Comparison of ENCODE assay signal across 20 cellular contexts in genomic region chr1:200911361-200911760, GRCh38. TPM values are rescaled to one million over a fixed set of nuclear protein-coding genes. Genes with fewer than 3 reads are reported as not detected.
A peak's percentile ranks its signal among the peaks of the same experiment; 100 is the strongest.
DNase-seq lines count a peak whose midpoint lies in the region; TF ChIP-seq lines count a peak whose summit lies in the region.
"Had no signal": no experiment of that assay in that cellular context is flagged by ENCODE, and none has a peak within 500 bp of the region (broad histone marks: within the 10 kb centered on the region; RNA-seq: fewer than 3 reads in every experiment).

No MANE protein-coding gene starts in this region.

- H3K4ac ChIP-seq in neuronal stem cell (ENCODE audit: low read length), result no peak overlapping the region

- H3K4me3 ChIP-seq in neuronal stem cell (ENCODE audit: low read length in 2 of 2) (no peak overlapping the region), spleen (no peak overlapping the region), SK-N-SH (ENCODE audit: low read depth in 2 of 2, low read length in 1 of 2) (no peak overlapping the region)
- H3K4me3 ChIP-seq: A549, GM12878, GM23248 had no signal

- H3K27ac ChIP-seq in neuronal stem cell (replicated peaks; ENCODE audit: low read length) (no peak overlapping the region), spleen (no peak overlapping the region), SK-N-SH (ENCODE audit: low read depth in 2 of 2, low read length in 1 of 2) (no peak overlapping the region)
- H3K27ac ChIP-seq: 22Rv1, C4-2B, GM23248 had no signal

- H2BK5ac ChIP-seq in neuronal stem cell (ENCODE audit: low read length), result no peak overlapping the region

- H2BK15ac ChIP-seq in neuronal stem cell (ENCODE audit: low read length), result no peak overlapping the region

- no CpG with 5 or more reads among the region's 24 CpGs for WGBS in neuronal stem cell (ENCODE audit: extremely low coverage in 2 of 2, insufficient read length in 2 of 2, insufficient replicate concordance in 1 of 2), 2 donors
- 94 to 95% (median 95%) methylated on average over 22 to 24 of the region's 24 CpGs for WGBS in spleen, 5 donors
- 91% methylated on average over 23 of the region's 24 CpGs for WGBS in SK-N-SH (ENCODE audit: low lambda C conversion rate)

- H3K4me1 ChIP-seq in neuronal stem cell (ENCODE audit: control insufficient read depth in 2 of 2, insufficient read depth in 1 of 2, low read depth in 1 of 2, low read length in 2 of 2), result no peaks in the 10 kb centered on the region
- peaks cover 0 to 23% (median 0%) of the 10 kb centered on the region in 6 donors for H3K4me1 ChIP-seq in spleen
- no peaks in the 10 kb centered on the region for H3K4me1 ChIP-seq in SK-N-SH (ENCODE audit: control insufficient read depth in 1 of 2, insufficient read depth in 2 of 2, low read depth in 1 of 2, low read length in 1 of 2)
- H3K4me1 ChIP-seq: Caco-2 had no signal

- H4K8ac ChIP-seq in neuronal stem cell (ENCODE audit: low read depth, low read length), result no peak overlapping the region

- H3K27me3 Mint-ChIP-seq in Calu3 (ENCODE audit: unreplicated experiment), result no peaks in the 10 kb centered on the region
- H3K27me3 Mint-ChIP-seq in chondrocyte (ENCODE audit: low read depth), result no peaks in the 10 kb centered on the region
- H3K27me3 Mint-ChIP-seq: CD4-positive, alpha-beta T cell had no signal

- no peak overlapping the region for H3K4me2 ChIP-seq in neuronal stem cell (ENCODE audit: insufficient read depth, low read length, poor library complexity, severe bottlenecking)
- no peak overlapping the region for H3K4me2 ChIP-seq in SK-N-SH
- H3K4me2 ChIP-seq: A549 had no signal

- CTCF ChIA-PET in Calu3 (lab: Charles Lee), result no interaction called here
- CTCF ChIA-PET in SK-N-SH (lab: Yijun Ruan, JAX), result no interaction called here

- H3K27me3 ChIP-seq in neuronal stem cell (ENCODE audit: control insufficient read depth in 3 of 3, insufficient read depth in 3 of 3, low read depth in 1 of 3, low read length in 3 of 3) (no peaks in the 10 kb centered on the region), spleen (replicated peaks in 1 of 7) (peaks cover 0 to 6% (median 0%) of the 10 kb centered on the region in 7 donors), SK-N-SH (ENCODE audit: insufficient read depth) (no peaks in the 10 kb centered on the region)

- no peak overlapping the region for H3K18ac ChIP-seq in neuronal stem cell (ENCODE audit: low read length)

- no peaks in the 10 kb centered on the region for H3F3A ChIP-seq in SK-N-SH (replicated peaks; ENCODE audit: insufficient read depth)

- DNase-seq in Calu3 (no peak), chondrocyte (ENCODE audit: low spot score) (peak; percentile 68), neuronal stem cell (ENCODE audit: low spot score) (no peak), spleen (peak; percentile 54), SK-N-SH (no peak), NCI-H748 treated with DMSO at 0.1 percent for 48 hours (lab: John Stamatoyannopoulos, UW) (no peak), NCI-H2107 treated with DMSO at 0.1 percent for 48 hours (lab: John Stamatoyannopoulos, UW; ENCODE audit: unreplicated experiment) (no peak)
- DNase-seq: AML-193; Caco-2; CD4-positive, alpha-beta T cell; DMS79 treated with DMSO at 0.1 percent for 48 hours; GF-D8; GM23248; HFFc6; IMR-90 had no signal

- peaks cover 90% of the 10 kb centered on the region for H3K36me3 Mint-ChIP-seq in Calu3 (ENCODE audit: insufficient read depth, unreplicated experiment)
- peaks cover 7% of the 10 kb centered on the region for H3K36me3 Mint-ChIP-seq in chondrocyte (ENCODE audit: low read depth)

- POLR2A ChIA-PET in SK-N-SH (lab: Yijun Ruan, JAX), result no interaction called here

- no peak for TF ChIP-seq POLR2A in spleen (IDR thresholded peaks at IDR 0.05)

- H3K9ac ChIP-seq in neuronal stem cell (ENCODE audit: low read depth, low read length, poor library complexity), result peak overlapping the region; percentile 44
- no peak overlapping the region for H3K9ac ChIP-seq in SK-N-SH
- H3K9ac ChIP-seq: GM23248 had no signal

- H2AFZ ChIP-seq in neuronal stem cell (ENCODE audit: low read length) (no peak overlapping the region), SK-N-SH (ENCODE audit: low read depth) (no peak overlapping the region)
- H2AFZ ChIP-seq: GM23248 had no signal

- H4K91ac ChIP-seq in neuronal stem cell (ENCODE audit: low read depth, low read length, poor library complexity), result no peak overlapping the region

- H3K4me3 Mint-ChIP-seq in Calu3 (ENCODE audit: low read depth, unreplicated experiment) (no peak overlapping the region), chondrocyte (ENCODE audit: unreplicated experiment) (no peak overlapping the region)
- H3K4me3 Mint-ChIP-seq: CD4-positive, alpha-beta T cell; HFFc6 had no signal

- peaks cover 21% of the 10 kb centered on the region for H3K4me1 Mint-ChIP-seq in Calu3 (ENCODE audit: low read depth, unreplicated experiment)
- no peaks in the 10 kb centered on the region for H3K4me1 Mint-ChIP-seq in chondrocyte (ENCODE audit: low read depth)

- no peaks in the 10 kb centered on the region for H3K9me2 ChIP-seq in SK-N-SH

- H3K9me3 ChIP-seq in neuronal stem cell (replicated peaks in 1 of 2; ENCODE audit: control insufficient read depth in 2 of 2, insufficient read depth in 1 of 2, low read depth in 1 of 2, low read length in 2 of 2) (no peaks in the 10 kb centered on the region), spleen (no peaks in the 10 kb centered on the region), SK-N-SH (no peaks in the 10 kb centered on the region)
- H3K9me3 ChIP-seq: A549, Caco-2 had no signal

- no TSS peak for BruUV-seq in Calu3 (replicated peaks; lab: Mats Ljungman, UMichigan)

- H3K27ac Mint-ChIP-seq in Calu3 (ENCODE audit: unreplicated experiment) (peak overlapping the region; percentile 14), chondrocyte (ENCODE audit: unreplicated experiment) (no peak overlapping the region)
- H3K27ac Mint-ChIP-seq: CD4-positive, alpha-beta T cell; HFFc6 had no signal

- H3K79me2 ChIP-seq in SK-N-SH (ENCODE audit: insufficient read depth), result no peaks in the 10 kb centered on the region

- TF ChIP-seq CTCF in Calu3 (IDR thresholded peaks at IDR 0.05; ENCODE audit: unreplicated experiment) (no peak), chondrocyte (IDR thresholded peaks at IDR 0.05) (no peak), spleen (IDR thresholded peaks at IDR 0.05 in 8 of 11, conservative IDR thresholded peaks at IDR 0.05 in 3 of 11) (no peak), SK-N-SH (IDR thresholded peaks at IDR 0.05) (no peak)

- no peak overlapping the region for H3K23ac ChIP-seq in neuronal stem cell (ENCODE audit: low read depth, low read length, poor library complexity)

- no peak overlapping the region for H2AK5ac ChIP-seq in neuronal stem cell (ENCODE audit: low read depth, low read length)

- H2BK120ac ChIP-seq in neuronal stem cell (ENCODE audit: low read depth, low read length), result no peak overlapping the region

- H3K36me3 ChIP-seq in neuronal stem cell (replicated peaks in 1 of 2; ENCODE audit: control insufficient read depth in 2 of 2, insufficient read depth in 2 of 2, low read length in 2 of 2) (peaks cover 46 to 75% of the 10 kb centered on the region in 2 donors), spleen (no peaks in the 10 kb centered on the region), SK-N-SH (replicated peaks in 1 of 2; ENCODE audit: control insufficient read depth in 1 of 2, insufficient read depth in 2 of 2, low read length in 1 of 2) (no peaks in the 10 kb centered on the region)

- H4K20me1 ChIP-seq in SK-N-SH (ENCODE audit: insufficient read depth), result no peaks in the 10 kb centered on the region

- no peak for TF ChIP-seq RAD21 in SK-N-SH (IDR thresholded peaks at IDR 0.05; ENCODE audit: low read length)

- no peak for TF ChIP-seq EP300 in SK-N-SH (IDR thresholded peaks at IDR 0.05; ENCODE audit: borderline replicate concordance in 1 of 2, low read depth in 1 of 2, low read length in 1 of 2)

- peaks cover 2% of the 10 kb centered on the region for H3K79me1 ChIP-seq in neuronal stem cell (ENCODE audit: low read depth, low read length)

- no peak overlapping the region for H2BK12ac ChIP-seq in neuronal stem cell (ENCODE audit: low read length)

- intact Hi-C loops in Calu3 (cut with micrococcal nuclease; ENCODE audit: unreplicated experiment), result no loop called here
- intact Hi-C loops in spleen (cut with DNase I; ENCODE audit: low total_unique reads), result no loop called here

- no peak overlapping the region for H3K14ac ChIP-seq in neuronal stem cell (ENCODE audit: low read length)

- H3K9me3 Mint-ChIP-seq in Calu3 (ENCODE audit: low read depth, unreplicated experiment) (no peaks in the 10 kb centered on the region), chondrocyte (ENCODE audit: low read depth) (no peaks in the 10 kb centered on the region)
- H3K9me3 Mint-ChIP-seq: CD4-positive, alpha-beta T cell; HFFc6 had no signal

TF ChIP-seq in SK-N-SH, 30 proteins besides CTCF, POLR2A, EP300 and RAD21:
- TF ChIP-seq RXRA (IDR thresholded peaks at IDR 0.05; ENCODE audit: borderline replicate concordance, low read depth) (no peak), RCOR1 (IDR thresholded peaks at IDR 0.05; ENCODE audit: low read length) (no peak), EZH2phosphoT487 (IDR thresholded peaks at IDR 0.05; ENCODE audit: borderline replicate concordance, low read depth) (no peak)

RNA-seq across cellular contexts. Expression of gene INAVA, which starts 16.7 kb away (rescaled TPM):
- total RNA-seq in Calu3 (2022), result 167 and 175 TPM in 2 replicates
- total RNA-seq in chondrocyte, result 3.8 to 6.8 TPM (median 5.0 TPM) in 3 replicates
- polyA plus RNA-seq in neuronal stem cell (2013, experiment 1 of 2), result 30.9 TPM
- polyA plus RNA-seq in neuronal stem cell (2013, experiment 2 of 2), result 29.8 TPM
- total RNA-seq in spleen, result 1 to 10 TPM in 1 of 7 donors, under 1 TPM in 3, not detected in 3; 0.32 to 1.4 (median 0.72) TPM
- polyA plus RNA-seq in spleen, result under 1 TPM; 0.39 to 0.42 (median 0.39) TPM
- 0.08 and 0.12 TPM in 2 replicates for polyA plus RNA-seq in SK-N-SH (2012; rRNA removed)
- polyA plus RNA-seq in SK-N-SH (2012; cell fraction: cytosol; rRNA removed), result 0.09 and 0.10 TPM in 2 replicates
- 0.27 and 1.1 TPM in 2 replicates for polyA plus RNA-seq in SK-N-SH (2012; cell fraction: nucleus; rRNA removed)
- total RNA-seq: GM23248, HFFc6 had no signal
- polyA plus RNA-seq: GM23248 had no signal

RNA-seq across cellular contexts. Expression of gene GPR25, which starts 38.6 kb away (rescaled TPM):
- total RNA-seq in Calu3 (2022), result not detected in 2 replicates
- not detected in 3 replicates for total RNA-seq in chondrocyte
- not detected for polyA plus RNA-seq in neuronal stem cell (2013, experiment 1 of 2)
- polyA plus RNA-seq in neuronal stem cell (2013, experiment 2 of 2), result not detected
- total RNA-seq in spleen, result 1 to 10 TPM in 1 of 7 donors, under 1 TPM in 4, not detected in 2; 0.50 to 3.6 (median 0.80) TPM
- under 1 TPM; 0.09 to 0.38 (median 0.14) TPM for polyA plus RNA-seq in spleen
- polyA plus RNA-seq in SK-N-SH (2012; rRNA removed), result not detected in 2 replicates
- polyA plus RNA-seq in SK-N-SH (2012; cell fraction: cytosol; rRNA removed), result not detected in 2 replicates
- 0.04 TPM in 1 of 2 replicates, not detected in the other for polyA plus RNA-seq in SK-N-SH (2012; cell fraction: nucleus; rRNA removed)
- total RNA-seq: Caco-2, GM12878, GM23248, HFFc6, IMR-90 had no signal
- polyA plus RNA-seq: A549, BJ, GM12878, GM23248, IMR-90 had no signal

Comparison
In these comparisons a context has a peak if more than half of its experiments do, and no peak if none do; other contexts are left out.
1. DNase-seq: peak in chondrocyte (single experiment) and spleen (single experiment); none in Calu3 (single experiment), neuronal stem cell (single experiment), SK-N-SH (single experiment), NCI-H748 treated with DMSO at 0.1 percent for 48 hours (single experiment) and NCI-H2107 treated with DMSO at 0.1 percent for 48 hours (single experiment).
2. RNA of gene INAVA, which starts 16.7 kb away (total RNA-seq): 167 to 175 TPM in Calu3; 3.8 to 6.8 TPM in chondrocyte and 0.32 to 1.4 TPM in spleen; every median in the first group is over 10 times any median in the second.